In genomic region chr1:153799016-153799415, GRCh38 we compare ENCODE assay signal across 21 cellular contexts.
"Had no signal": no experiment of that assay in that cellular context is flagged by ENCODE, and none has a peak within 500 bp of the region (broad histone marks: within the 10 kb centered on the region; RNA-seq: fewer than 3 reads in every experiment).

No MANE protein-coding gene starts in this region.

- H3K27me3 Mint-ChIP-seq: brain, memory B cell, progenitor cell of endocrine pancreas had no signal

- H3K27ac ChIP-seq: foreskin keratinocyte, spleen, WERI-Rb-1 had no signal

- DNase-seq: activated CD8-positive, alpha-beta memory T cell treated with anti-CD3 and anti-CD28 coated beads for 24 hours; activated CD8-positive, alpha-beta memory T cell treated with anti-CD3 and anti-CD28 coated beads, Interleukin-2, amount 50 U/mL, for 4 hours; activated effector memory CD4-positive, alpha-beta T cell treated with Interleukin-2 at 50 U/mL for 16 hours; activated T-cell treated with anti-CD3 and anti-CD28 coated beads, Interleukin-2, amount 50 U/mL, for 48 hours; aorta; caudate nucleus; dermis blood vessel endothelial cell; effector CD8-positive, alpha-beta T cell; erythroblast; foreskin keratinocyte; left colon; retina; spleen; stimulated activated CD4-positive, alpha-beta T cell treated with anti-CD3 and anti-CD28 coated beads, Interleukin-4, amount 100 ng/mL, for 24 hours; stimulated activated naive CD4-positive, alpha-beta T cell treated with Interleukin-2 at 50 U/mL for 16 hours; WERI-Rb-1 had no signal

- H3K4me1 ChIP-seq: foreskin keratinocyte had no signal

- H3K4me3 Mint-ChIP-seq: activated naive CD4-positive, alpha-beta T cell treated with anti-CD3 and anti-CD28 coated beads, Interleukin-2, amount 10 ng/mL, durations not matched to agents 7 days and 5 days; brain; memory B cell; T-helper 2 cell treated with Interferon-gamma antibody and Interleukin-4, amounts not matched to agents 5 μg/mL and 100 μg/mL, for 36 hours had no signal

- H3K27me3 ChIP-seq: foreskin keratinocyte, spleen had no signal

- H3K27ac Mint-ChIP-seq: activated naive CD4-positive, alpha-beta T cell treated with anti-CD3 and anti-CD28 coated beads, Interleukin-2, amount 10 ng/mL, durations not matched to agents 7 days and 5 days; memory B cell; progenitor cell of endocrine pancreas had no signal

- ATAC-seq: foreskin keratinocyte, left colon had no signal

- H3K9me3 ChIP-seq: spleen had no signal

- H3K4me3 ChIP-seq: spleen had no signal

- H3K9me3 Mint-ChIP-seq: activated naive CD4-positive, alpha-beta T cell treated with anti-CD3 and anti-CD28 coated beads, Interleukin-2, amount 10 ng/mL, durations not matched to agents 7 days and 5 days; brain; memory B cell; T-helper 2 cell treated with Interferon-gamma antibody and Interleukin-4, amounts not matched to agents 5 μg/mL and 100 μg/mL, for 36 hours had no signal
